ENCODE assay signal across 27 cellular contexts in the genomic region with DNA sequence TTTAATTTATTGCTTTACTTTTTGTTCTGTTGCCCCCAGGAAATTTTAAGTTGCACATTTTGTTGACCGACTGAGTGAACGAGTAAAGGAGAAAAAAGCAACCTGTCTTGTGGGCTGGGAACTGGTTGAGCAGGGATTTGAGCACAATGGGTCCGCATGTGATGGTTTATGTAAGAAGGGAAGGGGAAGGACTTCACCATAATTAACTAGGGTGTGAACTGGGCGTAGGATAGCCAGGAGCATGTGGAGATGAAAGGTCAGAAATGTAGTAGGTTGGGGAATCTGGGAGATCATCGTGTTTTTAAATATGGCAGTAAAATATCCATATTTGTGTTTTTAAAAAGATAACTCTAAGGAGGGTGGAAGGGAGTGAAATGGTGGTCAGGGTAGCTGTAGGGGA.
"Had no signal": no experiment of that assay in that cellular context is flagged by ENCODE, and none has a peak within 500 bp of the region (broad histone marks: within the 10 kb centered on the region; RNA-seq: fewer than 3 reads in every experiment).

No MANE protein-coding gene starts in this region.

- H3K36me3 Mint-ChIP-seq: naive B cell; natural killer cell treated with Interleukin-12 subunit alpha and Interleukin-12 subunit beta and Interleukin-15 and Interleukin-18, amount 100 ng/mL, for 72 hours; stimulated activated effector memory CD8-positive, alpha-beta T cell treated with anti-CD3 and anti-CD28 coated beads, Interleukin-12 subunit alpha, Interleukin-12 subunit beta, amount 100 ng/mL, for 72 hours; stimulated activated naive B cell treated with anti-CD40 and anti-IgM and Interleukin-4, amounts not matched to agents 10 μg/mL and 1 μg/mL and 100 μg/mL, for 72 hours had no signal

- H3K9me3 ChIP-seq: pancreas, psoas muscle, right lobe of liver, sigmoid colon, suprapubic skin, testis, tibial artery, transverse colon, upper lobe of left lung, vagina had no signal

- DNase-seq: naive B cell; naive thymus-derived CD8-positive, alpha-beta T cell; nephron progenitor cell; occipital lobe; pancreas; psoas muscle; right cardiac atrium; right lobe of liver; sigmoid colon; small intestine; stimulated activated CD4-positive, alpha-beta T cell treated with anti-CD3 and anti-CD28 coated beads, Interleukin-15, amount 100 ng/mL, for 24 hours; stimulated activated CD4-positive, alpha-beta T cell treated with anti-CD3 and anti-CD28 coated beads, Interleukin-2, amount 100 ng/mL, for 24 hours; stimulated activated CD4-positive, alpha-beta T cell treated with anti-CD3 and anti-CD28 coated beads, Interleukin-2, amount 100 ng/mL, for 48 hours; stimulated activated CD4-positive, alpha-beta T cell treated with anti-CD3 and anti-CD28 coated beads, Interleukin-4, amount 100 ng/mL, for 24 hours; stimulated activated naive B cell treated with anti-CD40 and anti-IgM and Interleukin-4, amounts not matched to agents 10 μg/mL and 1 μg/mL and 100 μg/mL, for 72 hours; stimulated activated naive CD4-positive, alpha-beta T cell treated with Interleukin-2 at 50 U/mL for 16 hours; substantia nigra; testis; tibial artery; transverse colon; upper lobe of left lung had no signal

- H3K27ac Mint-ChIP-seq: naive B cell; naive thymus-derived CD8-positive, alpha-beta T cell; natural killer cell treated with Interleukin-12 subunit alpha and Interleukin-12 subunit beta and Interleukin-15 and Interleukin-18, amount 100 ng/mL, for 72 hours; stimulated activated effector memory CD8-positive, alpha-beta T cell treated with anti-CD3 and anti-CD28 coated beads, Interleukin-12 subunit alpha, Interleukin-12 subunit beta, amount 100 ng/mL, for 72 hours; stimulated activated naive B cell treated with anti-CD40 and anti-IgM and Interleukin-4, amounts not matched to agents 10 μg/mL and 1 μg/mL and 100 μg/mL, for 72 hours; stimulated activated naive CD8-positive, alpha-beta T cell treated with anti-CD3 and anti-CD28 coated beads, Interleukin-15, Interleukin-2, amounts not matched to agents 100 ng/mL and 50 ng/mL, for 24 hours had no signal

- H3K27ac ChIP-seq: pancreas, psoas muscle, right lobe of liver, sigmoid colon, suprapubic skin, testis, tibial artery, transverse colon, upper lobe of left lung, vagina had no signal

- H3K36me3 ChIP-seq: pancreas, right lobe of liver, sigmoid colon, suprapubic skin, tibial artery, transverse colon, upper lobe of left lung, vagina had no signal

- H3K4me1 Mint-ChIP-seq: naive B cell; naive thymus-derived CD8-positive, alpha-beta T cell; nephron progenitor cell; neural crest cell; stimulated activated effector memory CD8-positive, alpha-beta T cell treated with anti-CD3 and anti-CD28 coated beads, Interleukin-12 subunit alpha, Interleukin-12 subunit beta, amount 100 ng/mL, for 72 hours; stimulated activated naive B cell treated with anti-CD40 and anti-IgM and Interleukin-4, amounts not matched to agents 10 μg/mL and 1 μg/mL and 100 μg/mL, for 72 hours had no signal

- H3K27me3 Mint-ChIP-seq: naive B cell; natural killer cell treated with Interleukin-12 subunit alpha and Interleukin-12 subunit beta and Interleukin-15 and Interleukin-18, amount 100 ng/mL, for 72 hours; stimulated activated naive B cell treated with anti-CD40 and anti-IgM and Interleukin-4, amounts not matched to agents 10 μg/mL and 1 μg/mL and 100 μg/mL, for 72 hours had no signal

- H3K4me3 Mint-ChIP-seq: naive B cell; naive thymus-derived CD8-positive, alpha-beta T cell; natural killer cell treated with Interleukin-12 subunit alpha and Interleukin-12 subunit beta and Interleukin-15 and Interleukin-18, amount 100 ng/mL, for 72 hours; nephron progenitor cell; neural crest cell; stimulated activated effector memory CD8-positive, alpha-beta T cell treated with anti-CD3 and anti-CD28 coated beads, Interleukin-12 subunit alpha, Interleukin-12 subunit beta, amount 100 ng/mL, for 72 hours; stimulated activated naive B cell treated with anti-CD40 and anti-IgM and Interleukin-4, amounts not matched to agents 10 μg/mL and 1 μg/mL and 100 μg/mL, for 72 hours; stimulated activated naive CD8-positive, alpha-beta T cell treated with anti-CD3 and anti-CD28 coated beads, Interleukin-15, Interleukin-2, amounts not matched to agents 100 ng/mL and 50 ng/mL, for 24 hours had no signal

- H3K4me1 ChIP-seq: pancreas, psoas muscle, right lobe of liver, sigmoid colon, suprapubic skin, testis, tibial artery, transverse colon, upper lobe of left lung, vagina had no signal

- H3K9me3 Mint-ChIP-seq: nephron progenitor cell had no signal

- H3K4me3 ChIP-seq: pancreas, psoas muscle, right lobe of liver, sigmoid colon, suprapubic skin, testis, tibial artery, transverse colon, upper lobe of left lung, vagina had no signal

- H3K27me3 ChIP-seq: pancreas, right lobe of liver, sigmoid colon, suprapubic skin, testis, tibial artery, transverse colon, upper lobe of left lung, vagina had no signal

- ATAC-seq: naive thymus-derived CD8-positive, alpha-beta T cell; natural killer cell treated with Interleukin-12 subunit alpha and Interleukin-12 subunit beta and Interleukin-15 and Interleukin-18, amount 100 ng/mL, for 72 hours; pancreas; psoas muscle; right cardiac atrium; right lobe of liver; stimulated activated effector memory CD8-positive, alpha-beta T cell treated with anti-CD3 and anti-CD28 coated beads, Interleukin-12 subunit alpha, Interleukin-12 subunit beta, amount 100 ng/mL, for 72 hours; stimulated activated naive B cell treated with anti-CD40 and anti-IgM and Interleukin-4, amounts not matched to agents 10 μg/mL and 1 μg/mL and 100 μg/mL, for 72 hours had no signal
